13 cellular contexts compared by ENCODE assay signal in genomic region chr2:238743243-238744068, GRCh38.
"Had no signal": no experiment of that assay in that cellular context is flagged by ENCODE, and none has a peak within 500 bp of the region (broad histone marks: within the 10 kb centered on the region; RNA-seq: fewer than 3 reads in every experiment).

No MANE protein-coding gene starts in this region.

- H3K4me3 ChIP-seq: left ventricle myocardium inferior had no signal

- H3K27ac ChIP-seq: left ventricle myocardium inferior had no signal

- H3K4me1 Mint-ChIP-seq: activated CD8-positive, alpha-beta memory T cell treated with anti-CD3 and anti-CD28 coated beads, Interleukin-2, amount 10 ng/mL, durations not matched to agents 7 days and 5 days; stimulated activated effector memory CD8-positive, alpha-beta T cell treated with anti-CD3 and anti-CD28 coated beads, Interleukin-12 subunit alpha, Interleukin-12 subunit beta, amount 100 ng/mL, for 72 hours had no signal

- H3K36me3 Mint-ChIP-seq: activated CD4-positive, alpha-beta memory T cell treated with anti-CD3 and anti-CD28 coated beads for 36 hours; activated CD8-positive, alpha-beta memory T cell treated with anti-CD3 and anti-CD28 coated beads, Interleukin-2, amount 10 ng/mL, durations not matched to agents 7 days and 5 days; natural killer cell treated with Interleukin-12 subunit alpha and Interleukin-12 subunit beta and Interleukin-15 and Interleukin-18, amount 100 ng/mL, for 72 hours; stimulated activated effector memory CD8-positive, alpha-beta T cell treated with anti-CD3 and anti-CD28 coated beads, Interleukin-12 subunit alpha, Interleukin-12 subunit beta, amount 100 ng/mL, for 72 hours had no signal

- DNase-seq: activated CD4-positive, alpha-beta memory T cell treated with anti-CD3 and anti-CD28 coated beads for 36 hours; activated CD8-positive, alpha-beta memory T cell treated with anti-CD3 and anti-CD28 coated beads, Interleukin-2, amount 10 ng/mL, durations not matched to agents 7 days and 5 days; activated naive CD4-positive, alpha-beta T cell treated with anti-CD3 and anti-CD28 coated beads, Interleukin-2, amount 50 U/mL, for 16 hours; activated T-cell treated with anti-CD3 and anti-CD28 coated beads, Interleukin-2, amount 50 U/mL, for 1 hour; caudate nucleus; hippocampal formation; left ventricle myocardium inferior; mesendoderm; retina had no signal

- H3K9me3 Mint-ChIP-seq: activated CD4-positive, alpha-beta memory T cell treated with anti-CD3 and anti-CD28 coated beads for 36 hours; natural killer cell treated with Interleukin-12 subunit alpha and Interleukin-12 subunit beta and Interleukin-15 and Interleukin-18, amount 100 ng/mL, for 72 hours; stimulated activated effector memory CD8-positive, alpha-beta T cell treated with anti-CD3 and anti-CD28 coated beads, Interleukin-12 subunit alpha, Interleukin-12 subunit beta, amount 100 ng/mL, for 72 hours; T-helper 2 cell treated with Interferon-gamma antibody and Interleukin-4, amounts not matched to agents 5 μg/mL and 100 μg/mL, for 36 hours had no signal

- H3K27me3 Mint-ChIP-seq: activated CD8-positive, alpha-beta memory T cell treated with anti-CD3 and anti-CD28 coated beads, Interleukin-2, amount 10 ng/mL, durations not matched to agents 7 days and 5 days had no signal

- H3K27ac Mint-ChIP-seq: activated CD4-positive, alpha-beta memory T cell treated with anti-CD3 and anti-CD28 coated beads for 36 hours; activated CD8-positive, alpha-beta memory T cell treated with anti-CD3 and anti-CD28 coated beads, Interleukin-2, amount 10 ng/mL, durations not matched to agents 7 days and 5 days; natural killer cell treated with Interleukin-12 subunit alpha and Interleukin-12 subunit beta and Interleukin-15 and Interleukin-18, amount 100 ng/mL, for 72 hours; stimulated activated effector memory CD8-positive, alpha-beta T cell treated with anti-CD3 and anti-CD28 coated beads, Interleukin-12 subunit alpha, Interleukin-12 subunit beta, amount 100 ng/mL, for 72 hours; T-helper 2 cell treated with Interferon-gamma antibody and Interleukin-4, amounts not matched to agents 5 μg/mL and 100 μg/mL, for 36 hours had no signal

- ATAC-seq: activated CD4-positive, CD25-positive, alpha-beta regulatory T cell treated with anti-CD3 and anti-CD28 coated beads, Interleukin-2, amount 50 U/mL, for 24 hours; activated CD8-positive, alpha-beta memory T cell treated with anti-CD3 and anti-CD28 coated beads, Interleukin-2, amount 10 ng/mL, durations not matched to agents 7 days and 5 days; natural killer cell treated with Interleukin-12 subunit alpha and Interleukin-12 subunit beta and Interleukin-15 and Interleukin-18, amount 100 ng/mL, for 72 hours; stimulated activated effector memory CD8-positive, alpha-beta T cell treated with anti-CD3 and anti-CD28 coated beads, Interleukin-12 subunit alpha, Interleukin-12 subunit beta, amount 100 ng/mL, for 72 hours had no signal

- H3K4me3 Mint-ChIP-seq: activated CD4-positive, alpha-beta memory T cell treated with anti-CD3 and anti-CD28 coated beads for 36 hours; activated CD8-positive, alpha-beta memory T cell treated with anti-CD3 and anti-CD28 coated beads, Interleukin-2, amount 10 ng/mL, durations not matched to agents 7 days and 5 days; natural killer cell treated with Interleukin-12 subunit alpha and Interleukin-12 subunit beta and Interleukin-15 and Interleukin-18, amount 100 ng/mL, for 72 hours; stimulated activated effector memory CD8-positive, alpha-beta T cell treated with anti-CD3 and anti-CD28 coated beads, Interleukin-12 subunit alpha, Interleukin-12 subunit beta, amount 100 ng/mL, for 72 hours; T-helper 2 cell treated with Interferon-gamma antibody and Interleukin-4, amounts not matched to agents 5 μg/mL and 100 μg/mL, for 36 hours had no signal

- H3K4me1 ChIP-seq: left ventricle myocardium inferior had no signal

- H3K36me3 ChIP-seq: left ventricle myocardium inferior had no signal

- H3K9me3 ChIP-seq: left ventricle myocardium inferior had no signal
